ENCODE assay signal across 8 cellular contexts in the genomic region with DNA sequence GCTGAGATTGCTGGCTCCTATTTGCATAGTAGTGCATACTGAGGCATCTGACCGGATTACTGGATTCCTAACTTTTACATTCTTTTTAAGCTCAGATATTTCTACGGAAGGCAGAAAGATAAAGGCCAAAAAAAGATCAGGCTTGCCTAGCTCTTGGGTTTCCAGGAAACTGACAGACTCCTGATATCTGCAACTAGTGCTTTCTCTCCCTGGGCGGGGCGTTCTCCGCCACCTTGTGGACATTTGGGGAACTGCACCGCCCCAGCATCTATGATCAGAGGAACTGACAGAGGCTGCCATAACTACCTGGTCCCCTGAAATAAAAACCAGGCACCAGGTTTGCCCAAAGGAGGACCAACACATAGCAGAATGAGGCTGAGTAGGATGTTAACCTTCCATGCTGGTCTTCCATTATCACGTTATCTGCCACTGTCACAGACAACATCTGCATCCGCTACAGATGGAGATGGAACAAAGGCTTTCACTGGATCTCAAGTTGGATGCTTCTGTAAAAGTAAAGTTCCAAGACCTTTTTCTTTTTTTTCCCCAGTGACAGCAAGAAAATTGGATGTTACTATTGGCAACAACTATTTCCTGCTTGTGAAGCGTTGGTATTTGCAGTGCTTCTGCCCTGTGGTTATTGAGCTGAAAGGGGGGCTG. TPM values are rescaled to one million over a fixed set of nuclear protein-coding genes. Genes with fewer than 3 reads are reported as not detected.
A peak's percentile ranks its signal among the peaks of the same experiment; 100 is the strongest.
DNase-seq lines count a peak whose midpoint lies in the region; ATAC-seq, FAIRE-seq and TF ChIP-seq lines count a peak whose summit lies in the region.

No MANE protein-coding gene starts in this region.

- DNase-seq in HPDE6-E6E7 (ENCODE audit: extremely low spot score) = peak; percentile 52
- peak; percentile 69 for DNase-seq in SK-MEL-5 (ENCODE audit: low read depth, low spot score)
- peak; percentile 78 for DNase-seq in activated gamma-delta T cell treated with anti-CD3 and anti-CD28 coated beads, Interleukin-2, amount 50 U/mL, for 16 hours (ENCODE audit: low read depth)
- peak; percentile 80 for DNase-seq in glomerular visceral epithelial cell (ENCODE audit: extremely low spot score)
- DNase-seq in progenitor cell of endocrine pancreas (ENCODE audit: low spot score, unreplicated experiment) = peak; percentile 74
- peak; percentile 58 for DNase-seq in urothelium cell line (ENCODE audit: low spot score)

- H3K4me3 ChIP-seq in DOHH2 (ENCODE audit: low read length) = no peak overlapping the region

- no peaks in the 10 kb centered on the region for H3K9me3 Mint-ChIP-seq in progenitor cell of endocrine pancreas (ENCODE audit: low read depth)

- peaks cover 11% of the 10 kb centered on the region for H3K27me3 ChIP-seq in DOHH2 (ENCODE audit: control insufficient read depth, low read length)

- no peak overlapping the region for H3K4me2 ChIP-seq in DOHH2 (ENCODE audit: low read length)

- no peak overlapping the region for H3K27ac Mint-ChIP-seq in progenitor cell of endocrine pancreas

- H3K79me2 ChIP-seq in DOHH2 (ENCODE audit: control insufficient read depth, low read length) = no peaks in the 10 kb centered on the region

- H3K9me3 ChIP-seq in DOHH2 (ENCODE audit: control insufficient read depth, insufficient read depth, low read length) = no peaks in the 10 kb centered on the region

- TF ChIP-seq CTCF in DOHH2 (IDR thresholded peaks at IDR 0.05; ENCODE audit: low read depth, low read length, poor library complexity, severe bottlenecking) (peak; percentile 97), progenitor cell of endocrine pancreas (IDR thresholded peaks at IDR 0.05; ENCODE audit: unreplicated experiment) (peak; percentile 100)

- peaks cover 2% of the 10 kb centered on the region for H3K36me3 Mint-ChIP-seq in progenitor cell of endocrine pancreas (ENCODE audit: insufficient read depth)

- FAIRE-seq in urothelium cell line (lab: Jason Lieb, UNC) = no peak

- no peak overlapping the region for H3K4me3 Mint-ChIP-seq in progenitor cell of endocrine pancreas (ENCODE audit: low read depth)

- H3K4me1 ChIP-seq in DOHH2 (ENCODE audit: control insufficient read depth, low read length) = no peaks in the 10 kb centered on the region

- no peaks in the 10 kb centered on the region for H3F3A ChIP-seq in DOHH2 (ENCODE audit: control insufficient read depth, insufficient read depth)

- ATAC-seq in GM21390 (IDR thresholded peaks at IDR 0.05; ENCODE audit: unreplicated experiment) = peak; percentile 93

- peaks cover 6% of the 10 kb centered on the region for H3K4me1 Mint-ChIP-seq in progenitor cell of endocrine pancreas (ENCODE audit: low read depth)

- H3K9me2 ChIP-seq in DOHH2 (replicated peaks; ENCODE audit: control insufficient read depth, low read length) = no peaks in the 10 kb centered on the region

- no peak overlapping the region for H3K27ac ChIP-seq in DOHH2 (ENCODE audit: low read depth, low read length)

- H3K27me3 Mint-ChIP-seq in progenitor cell of endocrine pancreas = no peaks in the 10 kb centered on the region

- H3K36me3 ChIP-seq in DOHH2 (ENCODE audit: control insufficient read depth, low read length) = no peaks in the 10 kb centered on the region

- H4K20me1 ChIP-seq in DOHH2 (ENCODE audit: control insufficient read depth, insufficient read depth, low read depth, low read length) = no peaks in the 10 kb centered on the region

- in situ Hi-C loops in SK-MEL-5 (cut with HindIII; ENCODE audit: low pct_unique_long_range_greater_than_20kb, low sequenced_read_pairs) = no loop called here

RNA-seq across cellular contexts. Expression of a gene that starts 33.3 kb away (rescaled TPM):
- 15.2 and 15.4 TPM in 2 replicates for total RNA-seq in SK-MEL-5 (2014; rRNA removed; shearing (Covaris generic))
- 19.1 and 27.4 TPM in 2 replicates for polyA plus RNA-seq in SK-MEL-5 (2015; cell fraction: cytosol; rRNA removed)
- 3.1 and 10.8 TPM in 2 replicates for polyA plus RNA-seq in SK-MEL-5 (2015; cell fraction: nucleus; rRNA removed)
- total RNA-seq in progenitor cell of endocrine pancreas = 31.9 and 38.2 TPM in 2 replicates
